21 cellular contexts compared by ENCODE assay signal in genomic region chr12:88303335-88303734, GRCh38.
"Had no signal": no experiment of that assay in that cellular context is flagged by ENCODE, and none has a peak within 500 bp of the region (broad histone marks: within the 10 kb centered on the region; RNA-seq: fewer than 3 reads in every experiment).

No MANE protein-coding gene starts in this region.

- H3K4me3 ChIP-seq: K562, SJSA1, SK-N-MC had no signal

- H3K36me3 ChIP-seq: SJSA1 had no signal

- H3K27ac ChIP-seq: KMS-11, RWPE1, SJSA1, SK-N-MC had no signal

- DNase-seq: Kasumi-1, MV-4-11, NCI-H1048, NCI-H1105, NCI-H1417, NCI-H1436 treated with DMSO at 0.1 percent for 48 hours, NCI-H1694, NCI-H187 treated with DMSO at 0.1 percent for 48 hours, NCI-H2029 treated with DMSO at 0.1 percent for 48 hours, NCI-H2171, NCI-H226, NCI-H446, NCI-H510A, NCI-H524 treated with DMSO at 0.1 percent for 48 hours, NCI-H82, SHP77 had no signal

- H3K9me3 ChIP-seq: SJSA1 had no signal

- ATAC-seq: K562 had no signal

- H3K27me3 ChIP-seq: SJSA1 had no signal

- H3K4me2 ChIP-seq: KMS-11 had no signal

- H3K9ac ChIP-seq: KMS-11 had no signal
